32 cellular contexts compared by ENCODE assay signal in the genomic region with DNA sequence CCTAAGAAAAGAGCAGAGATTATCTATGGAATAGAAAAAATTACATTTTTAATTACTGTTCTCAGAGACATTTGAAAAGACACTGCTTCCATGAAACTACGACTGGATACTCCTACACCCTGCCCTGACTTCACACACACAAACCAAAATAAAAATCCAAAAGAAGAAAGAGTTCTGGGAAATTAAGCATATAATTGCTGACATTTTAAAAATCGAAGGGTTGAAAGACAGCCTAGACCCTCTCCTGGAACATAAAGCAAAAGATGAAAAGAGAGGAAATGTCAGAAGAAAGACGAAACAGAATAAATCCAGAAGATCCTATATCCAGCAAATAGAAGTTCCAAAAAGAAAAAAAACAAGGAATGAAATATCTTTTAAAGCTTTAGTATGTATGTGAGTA. TPM values are rescaled to one million over a fixed set of nuclear protein-coding genes. Genes with fewer than 3 reads are reported as not detected.
DNase-seq lines count a peak whose midpoint lies in the region; ATAC-seq, FAIRE-seq and TF ChIP-seq lines count a peak whose summit lies in the region.
"Had no signal": no experiment of that assay in that cellular context is flagged by ENCODE, and none has a peak within 500 bp of the region (broad histone marks: within the 10 kb centered on the region; RNA-seq: fewer than 3 reads in every experiment).

No MANE protein-coding gene starts in this region.

- no peak for FAIRE-seq in K562 (lab: Jason Lieb, UNC)
- FAIRE-seq: A549, D721Med had no signal

- TF ChIP-seq CTCF in K562 (IDR thresholded peaks at IDR 0.05 in 2 of 3, conservative IDR thresholded peaks at IDR 0.05 in 1 of 3; ENCODE audit: insufficient read depth in 2 of 3, low read depth in 1 of 3, low read length in 3 of 3) (no peak), nephron (IDR thresholded peaks at IDR 0.05; ENCODE audit: unreplicated experiment in 3 of 3) (no peak), GM13977 (IDR thresholded peaks at IDR 0.05; ENCODE audit: extremely low read depth, insufficient read depth, missing control alignments) (no peak)

- H3K36me3 ChIP-seq in K562 (ENCODE audit: control insufficient read depth, insufficient read depth, low read length) (no peaks in the 10 kb centered on the region), H7 (replicated peaks; ENCODE audit: control insufficient read depth, insufficient read depth, low read length) (no peaks in the 10 kb centered on the region)
- H3K36me3 ChIP-seq: BE2C; BLaER1; BLaER1 treated with 17β-estradiol and CSF1 and Interleukin-3, amounts not matched to agents 10 nM and 100 nM had no signal

- H3K27me3 ChIP-seq in K562 (ENCODE audit: control insufficient read depth in 2 of 2, insufficient read depth in 2 of 2, low read length in 2 of 2) (no peaks in the 10 kb centered on the region), H7 (ENCODE audit: control insufficient read depth, insufficient read depth, low read length) (no peaks in the 10 kb centered on the region)
- H3K27me3 ChIP-seq: BLaER1; BLaER1 treated with 17β-estradiol and CSF1 and Interleukin-3, amounts not matched to agents 10 nM and 100 nM had no signal

- no peak for ATAC-seq in K562
- ATAC-seq: A549; CD8-positive, alpha-beta T cell had no signal

- no peak overlapping the region for H3K9ac ChIP-seq in K562 (ENCODE audit: insufficient read depth in 1 of 2, low read depth in 2 of 2, low read length in 2 of 2)
- H3K9ac ChIP-seq: BLaER1; BLaER1 treated with 17β-estradiol and CSF1 and Interleukin-3, amounts not matched to agents 10 nM and 100 nM had no signal

- no peak for TF ChIP-seq RAD21 in K562 (CRISPR knock-in tag; conservative IDR thresholded peaks at IDR 0.05 in 1 of 2, IDR thresholded peaks at IDR 0.05 in 1 of 2)

- TF ChIP-seq EP300 in K562 (IDR thresholded peaks at IDR 0.05; ENCODE audit: low read length) = no peak

- H3K4me2 ChIP-seq in K562 (ENCODE audit: insufficient read depth, low read length) = no peak overlapping the region
- H3K4me2 ChIP-seq: A549; BLaER1; BLaER1 treated with 17β-estradiol and CSF1 and Interleukin-3, amounts not matched to agents 10 nM and 100 nM had no signal

- H3K27ac Mint-ChIP-seq in nephron = peak overlapping the region in 2 of 3 experiments; percentile 69 to 71
- H3K27ac Mint-ChIP-seq: B cell; CD14-positive monocyte; CD4-positive, alpha-beta memory T cell; CD4-positive, alpha-beta T cell; CD4-positive, CD25-positive, alpha-beta regulatory T cell; CD8-positive, alpha-beta memory T cell; CD8-positive, alpha-beta T cell had no signal

- no peaks in the 10 kb centered on the region for H3K79me2 ChIP-seq in K562 (ENCODE audit: control insufficient read depth, insufficient read depth, low read length)

- H4K20me1 ChIP-seq in K562 (replicated peaks; ENCODE audit: control insufficient read depth, insufficient read depth, low read length) = no peaks in the 10 kb centered on the region
- H4K20me1 ChIP-seq: BLaER1; BLaER1 treated with 17β-estradiol and CSF1 and Interleukin-3, amounts not matched to agents 10 nM and 100 nM had no signal

- H3K27me3 Mint-ChIP-seq in nephron (ENCODE audit: low read depth) = peaks cover 3% of the 10 kb centered on the region
- H3K27me3 Mint-ChIP-seq: CD4-positive, alpha-beta T cell had no signal

- DNase-seq in K562 (ENCODE audit: extremely low read depth in 1 of 4, low spot score in 3 of 4) (no peak), GM13977 (ENCODE audit: low spot score) (no peak), H7 (no peak)
- DNase-seq: 8988T; ACHN; AML-193; BE2C; C1 segment of cervical spinal cord; Caco-2; Calu3; CD4-positive, alpha-beta memory T cell; CD4-positive, alpha-beta T cell; CD4-positive, CD25-positive, alpha-beta regulatory T cell; CD8-positive, alpha-beta memory T cell; CD8-positive, alpha-beta T cell; COR-L47; DMS 273 treated with DMSO at 0.1 percent for 48 hours; DMS153; DMS53; DMS79; DMS79 treated with DMSO at 0.1 percent for 48 hours; DND-41; EL had no signal

- peaks cover 2 to 15% of the 10 kb centered on the region in 2 experiments; a peak in 3 of 5 replicates for H3K4me1 ChIP-seq in K562 (replicated peaks in 1 of 2; ENCODE audit: control insufficient read depth in 2 of 2, insufficient read depth in 2 of 2, low read length in 2 of 2)
- H3K4me1 ChIP-seq: A549, BE2C, BLaER1, Caco-2 had no signal

- in situ Hi-C loops in K562 (cut with MboI) (no loop called here), GM13977 (cut with MboI; ENCODE audit: low pct_unique_long_range_greater_than_20kb, low sequenced_read_pairs, unreplicated experiment) (no loop called here)

- H3K27ac ChIP-seq in K562 (ENCODE audit: extremely low read depth, low read depth, low read length) = no peak overlapping the region
- H3K27ac ChIP-seq: 22Rv1; A549; BLaER1; BLaER1 treated with 17β-estradiol and CSF1 and Interleukin-3, amounts not matched to agents 10 nM and 100 nM; C4-2B had no signal

- peaks cover 27% of the 10 kb centered on the region for H3K4me1 Mint-ChIP-seq in nephron
- H3K4me1 Mint-ChIP-seq: B cell; CD4-positive, alpha-beta memory T cell; CD4-positive, CD25-positive, alpha-beta regulatory T cell; CD8-positive, alpha-beta memory T cell had no signal

- no peak overlapping the region for H2AFZ ChIP-seq in K562 (ENCODE audit: low read depth, low read length)

- no peak for TF ChIP-seq POLR2A in K562 (conservative IDR thresholded peaks at IDR 0.05)

- H3K4me3 Mint-ChIP-seq in nephron = no peak overlapping the region
- H3K4me3 Mint-ChIP-seq: B cell; CD14-positive monocyte; CD4-positive, alpha-beta memory T cell; CD4-positive, alpha-beta T cell; CD4-positive, CD25-positive, alpha-beta regulatory T cell; CD8-positive, alpha-beta memory T cell; CD8-positive, alpha-beta T cell had no signal

- CTCF ChIA-PET in K562 (lab: Yijun Ruan, JAX; ENCODE audit: low intra/inter-chr PET ratio) = no interaction called here

- H3K4me3 ChIP-seq in K562 (no peak overlapping the region), H7 (ENCODE audit: insufficient read depth, low read depth, low read length) (no peak overlapping the region)
- H3K4me3 ChIP-seq: A549; BLaER1; BLaER1 treated with 17β-estradiol and CSF1 and Interleukin-3, amounts not matched to agents 10 nM and 100 nM had no signal

- H3K9me3 ChIP-seq in K562 (replicated peaks; ENCODE audit: control insufficient read depth, insufficient read depth, low read depth, low read length) = peaks cover 7% of the 10 kb centered on the region
- H3K9me3 ChIP-seq: A549, Caco-2 had no signal

- POLR2A ChIA-PET in K562 (lab: Yijun Ruan, JAX) = interaction anchor here (0.5 kb wide), 1 partner anchor 181 kb away, joined by 6 read pairs; no protein-coding TSS in a partner anchor

- intact Hi-C loops in K562 (cut with micrococcal nuclease) = no loop called here

- no TSS peak for BruUV-seq in K562 (replicated peaks; lab: Mats Ljungman, UMichigan)

- H3K9me3 Mint-ChIP-seq in nephron = no peaks in the 10 kb centered on the region
- H3K9me3 Mint-ChIP-seq: CD4-positive, alpha-beta T cell; CD8-positive, alpha-beta T cell had no signal

- H3K9me1 ChIP-seq in K562 (ENCODE audit: control insufficient read depth, insufficient read depth, low read length) = no peaks in the 10 kb centered on the region

- H3K36me3 Mint-ChIP-seq in nephron (ENCODE audit: low read depth) = no peaks in the 10 kb centered on the region
- H3K36me3 Mint-ChIP-seq: CD4-positive, alpha-beta memory T cell; CD4-positive, CD25-positive, alpha-beta regulatory T cell; CD8-positive, alpha-beta T cell had no signal

- 42% methylated on average over 3 of the region's 3 CpGs for WGBS in K562 (ENCODE audit: insufficient coverage, low coverage, missing lambda C conversion rate)

TF ChIP-seq in K562, 482 proteins besides CTCF, POLR2A, EP300 and RAD21:
- TF ChIP-seq, protein P1, sequence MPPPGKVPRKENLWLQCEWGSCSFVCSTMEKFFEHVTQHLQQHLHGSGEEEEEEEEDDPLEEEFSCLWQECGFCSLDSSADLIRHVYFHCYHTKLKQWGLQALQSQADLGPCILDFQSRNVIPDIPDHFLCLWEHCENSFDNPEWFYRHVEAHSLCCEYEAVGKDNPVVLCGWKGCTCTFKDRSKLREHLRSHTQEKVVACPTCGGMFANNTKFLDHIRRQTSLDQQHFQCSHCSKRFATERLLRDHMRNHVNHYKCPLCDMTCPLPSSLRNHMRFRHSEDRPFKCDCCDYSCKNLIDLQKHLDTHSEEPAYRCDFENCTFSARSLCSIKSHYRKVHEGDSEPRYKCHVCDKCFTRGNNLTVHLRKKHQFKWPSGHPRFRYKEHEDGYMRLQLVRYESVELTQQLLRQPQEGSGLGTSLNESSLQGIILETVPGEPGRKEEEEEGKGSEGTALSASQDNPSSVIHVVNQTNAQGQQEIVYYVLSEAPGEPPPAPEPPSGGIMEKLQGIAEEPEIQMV (tag; conservative IDR thresholded peaks at IDR 0.05; ENCODE audit: low read depth) = no peak
- TF ChIP-seq C11orf30 (IDR thresholded peaks at IDR 0.05; ENCODE audit: low read depth) (peak; percentile 75; the same call in 1 of the 2 replicates), ZNF316 (IDR thresholded peaks at IDR 0.05) (peak; percentile 86), MAFF (IDR thresholded peaks at IDR 0.05; ENCODE audit: low read length) (peak; percentile 44; the same call in 1 of the 2 replicates), MAFG (tag; conservative IDR thresholded peaks at IDR 0.05) (peak; percentile 19; the same call in 1 of the 2 replicates)
TF ChIP-seq in K562: peak in this region for 4.

RNA-seq across cellular contexts. Expression of gene EEIG2, which starts 32.8 kb away (rescaled TPM):
- 7.7 and 20.8 TPM in 2 replicates for total RNA-seq in K562 (2011; cell fraction: chromatin; rRNA removed; ENCODE audit: low replicate concordance)
- 3.3 and 4.5 TPM in 2 replicates for total RNA-seq in K562 (2011; cell fraction: nucleolus; rRNA removed)
- 9.1 and 18.0 TPM in 2 replicates for total RNA-seq in K562 (2011; cell fraction: nucleoplasm; rRNA removed)
- total RNA-seq in K562 (2014; rRNA removed) = 13.9 and 14.5 TPM in 2 replicates
- 26.9 and 27.3 TPM in 2 replicates for total RNA-seq in K562 (2014; rRNA removed; fragmentation: Illumina TruSeq; extraction: Trizol)
- total RNA-seq in K562 (2015; rRNA removed; fragmentation: Illumina TruSeq; extraction: Trizol) = 21.8 and 24.4 TPM in 2 replicates
- 21.0 and 22.8 TPM in 2 replicates for total RNA-seq in K562 (2021)
- polyA plus RNA-seq in K562 (2011; rRNA removed) = 18.8 and 21.1 TPM in 2 replicates
- 4.0 and 10.7 TPM in 2 replicates for polyA plus RNA-seq in K562 (2011; cell fraction: cytosol; rRNA removed)
- polyA plus RNA-seq in K562 (2011; cell fraction: nucleus; rRNA removed) = 6.8 and 10.7 TPM in 2 replicates
- polyA plus RNA-seq in K562 (2012) = 10.8 and 18.5 TPM in 2 replicates
- polyA plus RNA-seq in K562 (2014; fragmentation: Illumina TruSeq; extraction: Trizol) = 11.8 and 15.2 TPM in 2 replicates
- 1 to 10 TPM; 6.1 to 8.0 TPM for polyA plus RNA-seq in K562 (2014; fragmentation: Nextera tagmentation; extraction: Ambion mirVana)
- 12.2 and 12.7 TPM in 2 replicates for polyA plus RNA-seq in K562 (2014; rRNA removed)
- polyA minus RNA-seq in K562 (2011; rRNA and poly(A)+ RNA removed) = 30.8 and 35.3 TPM in 2 replicates
- 13.7 and 16.0 TPM in 2 replicates for polyA minus RNA-seq in K562 (2011; cell fraction: cytosol; rRNA and poly(A)+ RNA removed)
- polyA minus RNA-seq in K562 (2011; cell fraction: nucleus; rRNA and poly(A)+ RNA removed) = 6.6 and 11.7 TPM in 2 replicates
- total RNA-seq in H7 (2014; rRNA removed; shearing (Covaris generic)) = 25.1 and 39.6 TPM in 2 replicates
